ENCODE assay signal across 16 cellular contexts in the genomic region with DNA sequence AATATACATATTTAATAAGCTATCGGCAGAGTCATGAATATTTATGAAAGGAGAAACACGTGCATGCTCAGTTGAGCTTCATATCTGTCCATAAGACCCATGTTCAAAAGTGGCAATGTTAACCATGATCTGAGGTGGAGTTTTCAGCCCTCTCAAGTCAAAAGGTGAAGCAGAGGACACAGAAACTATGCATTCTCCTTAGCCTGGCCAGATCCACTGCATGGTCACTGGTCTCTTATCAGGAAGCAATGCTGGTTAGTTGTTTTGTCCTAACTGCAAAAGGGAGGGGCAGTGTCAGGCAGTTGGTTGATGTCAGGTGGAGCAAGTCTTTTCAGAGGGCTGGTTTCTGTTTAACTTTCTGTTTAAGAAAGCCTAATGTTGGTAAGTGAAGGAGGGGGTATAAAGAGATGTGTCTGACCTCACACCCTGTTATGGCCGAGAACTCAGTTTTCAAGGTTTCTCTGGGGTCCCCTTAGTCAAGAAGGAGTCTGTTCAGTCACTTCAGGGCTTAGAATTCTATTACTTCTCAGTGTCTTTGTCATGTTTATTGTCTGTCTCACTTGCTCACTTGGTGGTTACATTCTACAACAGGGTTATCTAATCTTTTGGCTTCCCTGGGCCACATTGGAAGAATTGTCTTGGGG. TPM values are rescaled to one million over a fixed set of nuclear protein-coding genes. Genes with fewer than 3 reads are reported as not detected.
DNase-seq lines count a peak whose midpoint lies in the region; ATAC-seq and TF ChIP-seq lines count a peak whose summit lies in the region.
"Had no signal": no experiment of that assay in that cellular context is flagged by ENCODE, and none has a peak within 500 bp of the region (broad histone marks: within the 10 kb centered on the region; RNA-seq: fewer than 3 reads in every experiment).

No MANE protein-coding gene starts in this region.

- no peaks in the 10 kb centered on the region for H3K27me3 ChIP-seq in CD4-positive, alpha-beta memory T cell (ENCODE audit: insufficient read depth, low read length)
- H3K27me3 ChIP-seq: right lobe of liver, SJSA1 had no signal

- H3K4me1 Mint-ChIP-seq in CD4-positive, alpha-beta memory T cell: peaks cover under 1 to 7% (median 3%) of the 10 kb centered on the region in 4 donors
- peaks cover 11% of the 10 kb centered on the region for H3K4me1 Mint-ChIP-seq in activated CD8-positive, alpha-beta T cell treated with anti-CD3 and anti-CD28 coated beads for 36 hours (ENCODE audit: low read depth)

- no peak overlapping the region for H3K27ac ChIP-seq in CD4-positive, alpha-beta memory T cell (ENCODE audit: low read depth, low read length)
- H3K27ac ChIP-seq: C4-2B, coronary artery, right lobe of liver, SJSA1 had no signal

- no peaks in the 10 kb centered on the region for H3K9me3 ChIP-seq in CD4-positive, alpha-beta memory T cell (ENCODE audit: control insufficient read depth in 1 of 2, low read length in 2 of 2)
- H3K9me3 ChIP-seq: right lobe of liver, SJSA1 had no signal

- H3K4me3 Mint-ChIP-seq in CD4-positive, alpha-beta memory T cell: no peak overlapping the region
- no peak overlapping the region for H3K4me3 Mint-ChIP-seq in activated CD8-positive, alpha-beta T cell treated with anti-CD3 and anti-CD28 coated beads for 36 hours

- H3K36me3 ChIP-seq in CD4-positive, alpha-beta memory T cell (ENCODE audit: insufficient read depth, low read length): no peaks in the 10 kb centered on the region

- H3K36me3 Mint-ChIP-seq in CD4-positive, alpha-beta memory T cell: peaks cover 10 to 34% of the 10 kb centered on the region in 2 donors
- peaks cover 16% of the 10 kb centered on the region for H3K36me3 Mint-ChIP-seq in activated CD8-positive, alpha-beta T cell treated with anti-CD3 and anti-CD28 coated beads for 36 hours (ENCODE audit: low read depth)

- DNase-seq in CD4-positive, alpha-beta memory T cell: no peak
- DNase-seq in activated CD8-positive, alpha-beta T cell treated with anti-CD3 and anti-CD28 coated beads for 36 hours: no peak
- no peak for DNase-seq in left ventricle myocardium superior
- DNase-seq in sciatic nerve (ENCODE audit: low spot score): no peak
- no peak for DNase-seq in activated gamma-delta T cell treated with Interleukin-2 at 50 U/mL for 16 hours
- DNase-seq: activated CD4-positive, alpha-beta T cell treated with anti-CD3 and anti-CD28 coated beads for 1 hour; KG1; NCI-H187 treated with DMSO at 0.1 percent for 48 hours; right lobe of liver had no signal

- peak overlapping the region in 4 of 7 donors; percentile 19 to 55 (median 40) for H3K27ac Mint-ChIP-seq in CD4-positive, alpha-beta memory T cell
- peak overlapping the region; percentile 72 for H3K27ac Mint-ChIP-seq in activated CD8-positive, alpha-beta T cell treated with anti-CD3 and anti-CD28 coated beads for 36 hours

- H3K9me3 Mint-ChIP-seq in CD4-positive, alpha-beta memory T cell: no peaks in the 10 kb centered on the region
- H3K9me3 Mint-ChIP-seq in activated CD8-positive, alpha-beta T cell treated with anti-CD3 and anti-CD28 coated beads for 36 hours: no peaks in the 10 kb centered on the region

- H3K27me3 Mint-ChIP-seq in CD4-positive, alpha-beta memory T cell: no peaks in the 10 kb centered on the region
- H3K27me3 Mint-ChIP-seq in activated CD8-positive, alpha-beta T cell treated with anti-CD3 and anti-CD28 coated beads for 36 hours: no peaks in the 10 kb centered on the region

- peaks cover 6% of the 10 kb centered on the region for H3K4me1 ChIP-seq in CD4-positive, alpha-beta memory T cell (ENCODE audit: insufficient read depth, low read length)

- intact Hi-C loops in CD4-positive, alpha-beta memory T cell (cut with micrococcal nuclease): no loop called here
- intact Hi-C loops in activated CD8-positive, alpha-beta T cell treated with anti-CD3 and anti-CD28 coated beads for 36 hours (cut with micrococcal nuclease): no loop called here
- intact Hi-C loops in left ventricle myocardium superior (cut with micrococcal nuclease): no loop called here
- intact Hi-C loops in sciatic nerve (cut with DNase I): no loop called here

- CTCF ChIA-PET in CD4-positive, alpha-beta memory T cell (lab: Charles Lee; ENCODE audit: partially characterized antibody): interaction anchor here (1.4 to 2.4 kb wide), 3 partner anchors 13 to 789 kb away, joined by 4 to 9 read pairs (median 6); no protein-coding TSS in a partner anchor
- CTCF ChIA-PET in activated CD8-positive, alpha-beta T cell treated with anti-CD3 and anti-CD28 coated beads for 36 hours (lab: Charles Lee): interaction anchor here (0.7 kb wide), 1 partner anchor 22 kb away, joined by 3 read pairs; no protein-coding TSS in a partner anchor

- no peak for TF ChIP-seq CTCF in activated CD8-positive, alpha-beta T cell treated with anti-CD3 and anti-CD28 coated beads for 36 hours (IDR thresholded peaks at IDR 0.05)

- ATAC-seq in GM19395 (IDR thresholded peaks at IDR 0.05; ENCODE audit: unreplicated experiment) (peak; percentile 56), left ventricle myocardium superior (peak; percentile 69), GM21447 (IDR thresholded peaks at IDR 0.05; ENCODE audit: unreplicated experiment) (no peak), sciatic nerve (no peak), HG02973 (IDR thresholded peaks at IDR 0.05; ENCODE audit: unreplicated experiment) (no peak)
- no peak for ATAC-seq in activated CD8-positive, alpha-beta T cell treated with anti-CD3 and anti-CD28 coated beads for 36 hours
- ATAC-seq: right lobe of liver had no signal

- no peak overlapping the region for H3K4me3 ChIP-seq in CD4-positive, alpha-beta memory T cell (ENCODE audit: low read length in 2 of 2)
- H3K4me3 ChIP-seq: coronary artery, right lobe of liver, SJSA1 had no signal

- POLR2A ChIA-PET in CD4-positive, alpha-beta memory T cell (lab: Charles Lee; ENCODE audit: partially characterized antibody): interaction anchor here (1.8 kb wide), 1 partner anchor 24 kb away, joined by 5 read pairs; the partner anchor contains the start of genes MED19 and TMX2
- POLR2A ChIA-PET in activated CD8-positive, alpha-beta T cell treated with anti-CD3 and anti-CD28 coated beads for 36 hours (lab: Charles Lee): interaction anchor here (0.8 to 1.6 kb wide), 2 partner anchors 11 to 24 kb away, joined by 4 to 9 read pairs; partner anchors contain the start of gene MED19

RNA-seq across cellular contexts. Expression of gene SELENOH, which starts 5.5 kb away (rescaled TPM):
- 100 to 1,000 TPM; 102 to 113 TPM for total RNA-seq in CD4-positive, alpha-beta memory T cell
- 100 to 1,000 TPM; 186 to 223 TPM for polyA plus RNA-seq in CD4-positive, alpha-beta memory T cell
- total RNA-seq in activated CD8-positive, alpha-beta T cell treated with anti-CD3 and anti-CD28 coated beads for 36 hours: 100 to 1,000 TPM; 257 to 265 TPM
- total RNA-seq in left ventricle myocardium superior (76.8 TPM), sciatic nerve (77.5 TPM)

RNA-seq across cellular contexts. Expression of gene BTBD18, which starts 15.8 kb away (rescaled TPM):
- not detected for total RNA-seq in CD4-positive, alpha-beta memory T cell
- polyA plus RNA-seq in CD4-positive, alpha-beta memory T cell: under 1 TPM; 0.34 to 0.44 TPM
- total RNA-seq in activated CD8-positive, alpha-beta T cell treated with anti-CD3 and anti-CD28 coated beads for 36 hours: not detected
- total RNA-seq in left ventricle myocardium superior (not detected), sciatic nerve (not detected)
- total RNA-seq: myocyte, right lobe of liver, SJSA1 had no signal

RNA-seq across cellular contexts. Expression of gene TMX2, which starts 23.4 kb away (rescaled TPM):
- total RNA-seq in CD4-positive, alpha-beta memory T cell: 10 to 100 TPM; 63.6 to 67.1 TPM
- polyA plus RNA-seq in CD4-positive, alpha-beta memory T cell: 10 to 100 TPM; 77.9 to 88.5 TPM
- 10 to 100 TPM; 53.1 to 58.6 TPM for total RNA-seq in activated CD8-positive, alpha-beta T cell treated with anti-CD3 and anti-CD28 coated beads for 36 hours
- total RNA-seq in left ventricle myocardium superior: 65.6 TPM
- 56.9 TPM for total RNA-seq in sciatic nerve

RNA-seq across cellular contexts. Expression of gene MED19, which starts 23.8 kb away (rescaled TPM):
- 10 to 100 TPM; 15.2 TPM for total RNA-seq in CD4-positive, alpha-beta memory T cell
- polyA plus RNA-seq in CD4-positive, alpha-beta memory T cell: 10 to 100 TPM; 17.4 to 20.2 TPM
- total RNA-seq in activated CD8-positive, alpha-beta T cell treated with anti-CD3 and anti-CD28 coated beads for 36 hours: 10 to 100 TPM in 1 of 2 experiments, 1 to 10 TPM in 1; 9.1 to 10.3 TPM
- total RNA-seq in left ventricle myocardium superior (8.8 TPM), sciatic nerve (9.6 TPM)

RNA-seq across cellular contexts. Expression of gene CTNND1, which starts 25.8 kb away (rescaled TPM):
- 10 to 100 TPM; 10.3 to 11.1 TPM for total RNA-seq in CD4-positive, alpha-beta memory T cell
- 1 to 10 TPM in 1 of 2 donors, under 1 TPM in 1; 0.91 to 1.6 TPM for polyA plus RNA-seq in CD4-positive, alpha-beta memory T cell
- total RNA-seq in activated CD8-positive, alpha-beta T cell treated with anti-CD3 and anti-CD28 coated beads for 36 hours: 1 to 10 TPM; 7.3 to 7.9 TPM
- total RNA-seq in left ventricle myocardium superior (66.6 TPM), sciatic nerve (270 TPM)

Comparison
In these comparisons a context has a peak if more than half of its experiments do, and no peak if none do; other contexts are left out.
1. ATAC-seq: peak in GM19395 (single experiment) and left ventricle myocardium superior (single experiment); none in activated CD8-positive, alpha-beta T cell treated with anti-CD3 and anti-CD28 coated beads for 36 hours (single experiment), GM21447 (single experiment), sciatic nerve (single experiment) and HG02973 (single experiment).